In the genomic region with DNA sequence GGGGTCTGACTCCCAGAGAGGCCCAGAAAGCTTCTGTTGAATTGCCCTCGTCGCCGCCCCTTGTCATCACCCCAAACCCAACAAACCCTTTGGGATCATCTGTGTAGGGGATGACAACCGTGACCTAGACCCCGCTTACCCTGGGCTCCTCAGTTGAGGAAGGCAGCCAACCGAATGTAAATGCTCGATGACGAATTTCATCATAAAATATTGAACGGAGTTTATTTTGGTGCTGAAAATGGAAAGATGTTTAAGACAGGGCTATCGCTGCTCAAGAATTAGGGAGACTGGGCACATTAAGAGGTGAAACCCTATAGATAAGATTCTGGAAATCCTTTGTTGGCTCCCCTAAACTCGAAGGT, we compare ENCODE assay signal across 8 cellular contexts. TPM values are rescaled to one million over a fixed set of nuclear protein-coding genes. Genes with fewer than 3 reads are reported as not detected.
DNase-seq lines count a peak whose midpoint lies in the region; ATAC-seq and TF ChIP-seq lines count a peak whose summit lies in the region.

No MANE protein-coding gene starts in this region.

- peak overlapping the region; percentile 83 for H2AFZ ChIP-seq in PC-3 (ENCODE audit: low read length)

- H3K4me3 Mint-ChIP-seq in Caco-2 (ENCODE audit: unreplicated experiment) (peak overlapping the region; percentile 89), osteocyte (ENCODE audit: unreplicated experiment) (peak overlapping the region; percentile 96)

- DNase-seq in Caco-2 (no peak), PC-3 (peak; percentile 41), osteocyte (ENCODE audit: extremely low spot score, unreplicated experiment) (no peak), NCI-H226 (no peak), NCI-H69 (lab: John Stamatoyannopoulos, UW) (no peak)

- H3K27me3 ChIP-seq in Caco-2 (replicated peaks; ENCODE audit: control insufficient read depth, insufficient read depth, low read length) (no peaks in the 10 kb centered on the region), PC-3 (ENCODE audit: low read length) (peaks cover 10% of the 10 kb centered on the region; the same call in 1 of the 2 replicates)

- ATAC-seq in GM21786 (IDR thresholded peaks at IDR 0.05; ENCODE audit: unreplicated experiment) (peak; percentile 16), PC-3 (peak; percentile 5), esophagus mucosa (peak; percentile 24), HG03469 (IDR thresholded peaks at IDR 0.05; ENCODE audit: unreplicated experiment) (no peak)

- H3K4me1 Mint-ChIP-seq in Caco-2 (ENCODE audit: low read depth, unreplicated experiment) (peaks cover 12% of the 10 kb centered on the region), osteocyte (ENCODE audit: unreplicated experiment) (peaks cover 18% of the 10 kb centered on the region)

- no peaks in the 10 kb centered on the region for H3K9me2 ChIP-seq in PC-3 (replicated peaks; ENCODE audit: low read length)

- intact Hi-C loops in Caco-2 (cut with micrococcal nuclease; ENCODE audit: unreplicated experiment): loop anchor here (1.0 to 5.0 kb wide), 2 partner anchors 42 to 98 kb away; partner anchors contain the start of genes ARID4A and PSMA3
- intact Hi-C loops in PC-3 (cut with micrococcal nuclease): loop anchor here (2.0 kb wide), 2 partner anchors 48 to 98 kb away; partner anchors contain the start of genes ARID4A and ARMH4

- H3K9me3 ChIP-seq in Caco-2 (no peaks in the 10 kb centered on the region), PC-3 (ENCODE audit: low read length) (no peaks in the 10 kb centered on the region)

- H3K9me3 Mint-ChIP-seq in Caco-2 (ENCODE audit: unreplicated experiment): no peaks in the 10 kb centered on the region
- no peaks in the 10 kb centered on the region for H3K9me3 Mint-ChIP-seq in osteocyte (ENCODE audit: unreplicated experiment)

- H3K9ac ChIP-seq in PC-3 (ENCODE audit: low read length): peak overlapping the region; percentile 84

- CTCF ChIA-PET in Caco-2 (lab: Charles Lee): no interaction called here
- CTCF ChIA-PET in PC-3 (lab: Charles Lee): no interaction called here

- H3K36me3 ChIP-seq in Caco-2 (ENCODE audit: control insufficient read depth, insufficient read depth, low read length): no peaks in the 10 kb centered on the region
- H3K36me3 ChIP-seq in PC-3 (ENCODE audit: low read depth, low read length): peaks cover 10% of the 10 kb centered on the region; the same call in 1 of the 2 replicates

- peak overlapping the region; percentile 55 for H3K27ac ChIP-seq in PC-3 (ENCODE audit: low read length)

- no peaks in the 10 kb centered on the region for H3K27me3 Mint-ChIP-seq in Caco-2 (ENCODE audit: insufficient read depth, unreplicated experiment)
- peaks cover 12% of the 10 kb centered on the region for H3K27me3 Mint-ChIP-seq in osteocyte (ENCODE audit: unreplicated experiment)

- no peaks in the 10 kb centered on the region for H3K4me1 ChIP-seq in Caco-2
- H3K4me1 ChIP-seq in PC-3 (ENCODE audit: insufficient read depth, low read length): peaks cover 15% of the 10 kb centered on the region; the same call in 1 of the 2 replicates

- BruUV-seq in Caco-2 (replicated peaks; lab: Mats Ljungman, UMichigan): no TSS peak
- BruUV-seq in PC-3 (replicated peaks; lab: Mats Ljungman, UMichigan): TSS peak; percentile 73

- H3K27ac Mint-ChIP-seq in Caco-2 (ENCODE audit: unreplicated experiment): peak overlapping the region; percentile 90
- H3K27ac Mint-ChIP-seq in osteocyte (ENCODE audit: unreplicated experiment): peak overlapping the region; percentile 96

- TF ChIP-seq CTCF in Caco-2 (IDR thresholded peaks at IDR 0.05; ENCODE audit: insufficient read depth in 1 of 2, low read depth in 1 of 2, low read length in 1 of 2, severe bottlenecking in 1 of 2, unreplicated experiment in 1 of 2) (no peak), PC-3 (conservative IDR thresholded peaks at IDR 0.05; ENCODE audit: low read depth, low read length) (no peak), osteocyte (IDR thresholded peaks at IDR 0.05) (no peak)

- no peaks in the 10 kb centered on the region for H3K36me3 Mint-ChIP-seq in Caco-2 (ENCODE audit: insufficient read depth, unreplicated experiment)
- H3K36me3 Mint-ChIP-seq in osteocyte (ENCODE audit: unreplicated experiment): peaks cover 5% of the 10 kb centered on the region

- peak overlapping the region; percentile 87 for H3K4me2 ChIP-seq in PC-3 (ENCODE audit: low read length)

- H3K4me3 ChIP-seq in Caco-2 (ENCODE audit: low read depth, low read length) (peak overlapping the region; percentile 96), PC-3 (ENCODE audit: low read length) (peak overlapping the region; percentile 88)

- no peaks in the 10 kb centered on the region for H4K20me1 ChIP-seq in PC-3 (ENCODE audit: low read length)

- no peaks in the 10 kb centered on the region for H3F3A ChIP-seq in PC-3 (ENCODE audit: low read length, unreplicated experiment)

- peaks cover 26% of the 10 kb centered on the region for H3K79me2 ChIP-seq in PC-3 (ENCODE audit: low read length)

- POLR2A ChIA-PET in Caco-2 (lab: Charles Lee) (no interaction called here), PC-3 (lab: Charles Lee; ENCODE audit: unreplicated experiment) (interaction anchor here (1.5 kb wide), 1 partner anchor 98 kb away, joined by 4 read pairs; the partner anchor contains the start of gene ARID4A)

RNA-seq across cellular contexts. Expression of gene ACTR10, which starts 0.5 kb away (rescaled TPM):
- total RNA-seq in Caco-2 (2022) (49.0 and 50.1 TPM in 2 replicates), PC-3 (2014; rRNA removed) (118 and 126 TPM in 2 replicates), esophagus mucosa (36.2 TPM), osteocyte (80.3 and 99.1 TPM in 2 replicates)

RNA-seq across cellular contexts. Expression of gene PSMA3, which starts 44.2 kb away (rescaled TPM):
- total RNA-seq in Caco-2 (2022): 334 and 352 TPM in 2 replicates
- total RNA-seq in PC-3 (2014; rRNA removed): 669 and 700 TPM in 2 replicates
- 142 TPM for total RNA-seq in esophagus mucosa
- 143 and 156 TPM in 2 replicates for total RNA-seq in osteocyte

RNA-seq across cellular contexts. Expression of gene ARMH4, which starts 48.4 kb away (rescaled TPM):
- total RNA-seq in Caco-2 (2022) (0.07 and 0.16 TPM in 2 replicates), PC-3 (2014; rRNA removed) (2.6 and 3.3 TPM in 2 replicates), esophagus mucosa (0.72 TPM), osteocyte (13.9 and 16.7 TPM in 2 replicates)
